ENCODE assay signal across 1 cellular context in the genomic region with DNA sequence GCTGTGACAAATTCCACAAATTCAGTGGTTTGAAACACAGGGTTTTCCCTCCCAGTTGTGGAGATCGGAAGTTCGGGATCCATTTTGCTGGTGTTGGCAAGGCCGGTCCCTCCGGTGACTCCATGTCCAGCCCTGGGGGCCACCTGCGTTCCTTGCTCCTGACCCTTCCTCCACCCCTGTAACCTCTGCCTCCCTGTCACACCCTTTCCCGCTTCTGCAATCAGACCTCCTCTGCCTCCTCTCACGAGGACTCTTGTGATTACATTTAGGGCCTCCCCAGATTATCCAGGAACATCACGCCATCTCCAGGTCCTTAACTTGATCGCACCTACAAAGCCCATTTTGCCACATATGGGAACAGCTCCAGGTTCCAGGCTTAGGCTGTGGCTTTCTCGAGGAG.
TF ChIP-seq lines count a peak whose summit lies in the region.

No MANE protein-coding gene starts in this region.

TF ChIP-seq in H1, 55 proteins besides CTCF, POLR2A, EP300 and RAD21:
- TF ChIP-seq HDAC6 (IDR thresholded peaks at IDR 0.05; ENCODE audit: low read depth, low read length) (no peak), CBX8 (IDR thresholded peaks at IDR 0.05; ENCODE audit: borderline replicate concordance, low read depth, low read length) (no peak), JUN (IDR thresholded peaks at IDR 0.05; ENCODE audit: low read depth, low read length) (no peak), HDAC2 (IDR thresholded peaks at IDR 0.05; ENCODE audit: borderline replicate concordance in 1 of 2, low read depth in 2 of 2, low read length in 2 of 2) (no peak), KDM4A (IDR thresholded peaks at IDR 0.05; ENCODE audit: low read depth, low read length, severe bottlenecking) (no peak), SP2 (IDR thresholded peaks at IDR 0.05; ENCODE audit: low read length) (no peak), YY1 (IDR thresholded peaks at IDR 0.05; ENCODE audit: low read depth, low read length) (no peak), SIN3A (conservative IDR thresholded peaks at IDR 0.05 in 1 of 2, IDR thresholded peaks at IDR 0.05 in 1 of 2; ENCODE audit: low read depth in 1 of 2, low read length in 2 of 2) (no peak), SAP30 (IDR thresholded peaks at IDR 0.05; ENCODE audit: insufficient read depth, insufficient replicate concordance, low read length) (no peak), MAFK (IDR thresholded peaks at IDR 0.05; ENCODE audit: low read depth, low read length) (no peak), RXRA (IDR thresholded peaks at IDR 0.05; ENCODE audit: insufficient read depth, low read depth, low read length) (no peak), NRF1 (IDR thresholded peaks at IDR 0.05; ENCODE audit: low read depth, low read length) (no peak), BCL11A (IDR thresholded peaks at IDR 0.05; ENCODE audit: low read depth in 2 of 2, low read length in 2 of 2) (no peak), RFX5 (IDR thresholded peaks at IDR 0.05; ENCODE audit: borderline replicate concordance, low read depth, low read length) (no peak), RBBP5 (IDR thresholded peaks at IDR 0.05; ENCODE audit: borderline replicate concordance, low read depth, low read length) (no peak), CREB1 (IDR thresholded peaks at IDR 0.05) (no peak), TAF1 (IDR thresholded peaks at IDR 0.05; ENCODE audit: low read depth, low read length) (no peak)
- TF ChIP-seq, protein P1, sequence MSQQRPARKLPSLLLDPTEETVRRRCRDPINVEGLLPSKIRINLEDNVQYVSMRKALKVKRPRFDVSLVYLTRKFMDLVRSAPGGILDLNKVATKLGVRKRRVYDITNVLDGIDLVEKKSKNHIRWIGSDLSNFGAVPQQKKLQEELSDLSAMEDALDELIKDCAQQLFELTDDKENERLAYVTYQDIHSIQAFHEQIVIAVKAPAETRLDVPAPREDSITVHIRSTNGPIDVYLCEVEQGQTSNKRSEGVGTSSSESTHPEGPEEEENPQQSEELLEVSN (IDR thresholded peaks at IDR 0.05) = no peak
TF ChIP-seq in H1: peak in this region for 0.
